ENCODE assay signal across 21 cellular contexts in the genomic region with DNA sequence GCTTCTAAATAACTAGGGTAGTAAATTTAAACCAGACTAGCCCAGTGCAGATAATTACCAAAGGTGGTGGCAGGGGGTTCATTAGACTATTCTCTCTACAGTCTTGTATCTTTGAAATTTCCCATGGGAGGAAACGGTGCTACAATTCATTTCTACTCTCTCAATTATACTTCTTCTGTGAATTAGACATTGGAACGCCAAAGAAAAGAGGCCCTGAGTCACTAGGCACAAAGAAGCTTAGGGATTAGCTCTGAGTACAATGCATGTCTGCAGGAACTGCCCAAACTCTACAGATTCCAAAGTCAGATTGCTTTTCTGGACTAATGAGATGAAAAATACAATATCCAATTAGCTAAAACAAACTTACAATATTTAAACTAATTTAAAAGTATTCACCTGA.
"Had no signal": no experiment of that assay in that cellular context is flagged by ENCODE, and none has a peak within 500 bp of the region (broad histone marks: within the 10 kb centered on the region; RNA-seq: fewer than 3 reads in every experiment).

No MANE protein-coding gene starts in this region.

- ATAC-seq: Panc1, PC-3 had no signal

- H3K9ac ChIP-seq: SK-N-SH had no signal

- H3K27ac ChIP-seq: HL-60, RWPE1 had no signal

- H3K9me2 ChIP-seq: SK-N-SH had no signal

- FAIRE-seq: HTR-8/SVneo had no signal

- H3K9me3 ChIP-seq: SK-N-SH had no signal

- H3K4me2 ChIP-seq: SK-N-SH had no signal

- DNase-seq: KBM-7, MV-4-11, NCI-H1048, NCI-H1105, NCI-H1417, NCI-H1436 treated with DMSO at 0.1 percent for 48 hours, NCI-H1694, NCI-H187 treated with DMSO at 0.1 percent for 48 hours, NCI-H2029 treated with DMSO at 0.1 percent for 48 hours, NCI-H2171 treated with DMSO at 0.1 percent for 48 hours, NCI-H345, NCI-H446 treated with DMSO at 0.1 percent for 48 hours, NCI-H510A treated with DMSO at 0.1 percent for 48 hours, NCI-H526, PC-3, SHP77, SK-N-SH had no signal
